ENCODE assay signal across 13 cellular contexts in the genomic region with DNA sequence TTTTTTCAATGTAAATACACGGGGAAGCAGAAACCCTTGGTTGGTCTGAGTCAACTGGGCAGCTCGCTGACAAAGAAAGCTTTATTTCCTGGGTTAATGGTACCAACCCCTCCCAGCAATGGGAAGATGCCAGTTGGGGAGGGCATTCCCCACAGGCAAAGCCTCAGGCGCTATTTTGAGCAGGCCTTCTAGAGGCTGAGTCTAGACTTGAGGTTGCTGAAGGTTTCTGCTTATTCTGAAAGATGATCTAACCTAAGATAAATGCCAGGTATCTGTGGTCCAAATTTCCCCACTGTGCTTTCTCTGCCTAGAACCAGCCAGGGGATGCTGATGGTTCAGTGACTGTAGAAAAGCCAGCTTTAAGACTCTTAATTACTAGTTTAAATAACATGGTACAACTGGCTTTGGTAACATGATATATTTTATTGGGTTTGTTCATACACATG.
DNase-seq lines count a peak whose midpoint lies in the region; ATAC-seq and TF ChIP-seq lines count a peak whose summit lies in the region.
"Had no signal": no experiment of that assay in that cellular context is flagged by ENCODE, and none has a peak within 500 bp of the region (broad histone marks: within the 10 kb centered on the region; RNA-seq: fewer than 3 reads in every experiment).

No MANE protein-coding gene starts in this region.

- ATAC-seq in HG03139 (IDR thresholded peaks at IDR 0.05; ENCODE audit: unreplicated experiment) (no peak), GM21390 (IDR thresholded peaks at IDR 0.05; ENCODE audit: unreplicated experiment) (no peak)
- ATAC-seq: effector memory CD8-positive, alpha-beta T cell; right cardiac atrium; upper lobe of right lung had no signal

- H3K36me3 ChIP-seq in GM23248 (ENCODE audit: low read depth) (no peaks in the 10 kb centered on the region), kidney epithelial cell (ENCODE audit: control insufficient read depth, insufficient read depth, low read length) (no peaks in the 10 kb centered on the region), WERI-Rb-1 (no peaks in the 10 kb centered on the region)
- H3K36me3 ChIP-seq: upper lobe of right lung had no signal

- DNase-seq in GM23248 (peak; percentile 14), RWPE1 (ENCODE audit: low spot score) (peak; percentile 27), kidney epithelial cell (ENCODE audit: low read depth) (peak; percentile 25), WERI-Rb-1 (no peak)
- DNase-seq in stimulated activated CD4-positive, alpha-beta T cell treated with anti-CD3 and anti-CD28 coated beads, Interleukin-4, amount 100 ng/mL, for 1 hour = no peak
- DNase-seq: activated CD4-positive, alpha-beta T cell treated with anti-CD3 and anti-CD28 coated beads, Interleukin-2, amount 50 U/mL, for 4 hours; effector memory CD8-positive, alpha-beta T cell; MM.1S; right cardiac atrium; upper lobe of right lung had no signal

- no peaks in the 10 kb centered on the region for H4K20me1 ChIP-seq in GM23248 (ENCODE audit: insufficient read depth)

- H3K9me3 ChIP-seq in GM23248 (ENCODE audit: low read depth) = no peaks in the 10 kb centered on the region
- peaks cover 3% of the 10 kb centered on the region for H3K9me3 ChIP-seq in WERI-Rb-1 (ENCODE audit: severe bottlenecking)
- H3K9me3 ChIP-seq: upper lobe of right lung had no signal

- TF ChIP-seq CTCF in C4-2B (conservative IDR thresholded peaks at IDR 0.05) (no peak), RWPE1 (conservative IDR thresholded peaks at IDR 0.05; ENCODE audit: low read depth) (no peak), kidney epithelial cell (IDR thresholded peaks at IDR 0.05; ENCODE audit: insufficient read depth, low read length, poor library complexity, severe bottlenecking) (no peak), WERI-Rb-1 (IDR thresholded peaks at IDR 0.05; ENCODE audit: low read depth, low read length) (no peak)

- no peak overlapping the region for H2AFZ ChIP-seq in GM23248

- H3K27ac ChIP-seq in C4-2B (peak overlapping the region; percentile 76), GM23248 (no peak overlapping the region), RWPE1 (peak overlapping the region; percentile 58), WERI-Rb-1 (no peak overlapping the region)
- H3K27ac ChIP-seq: upper lobe of right lung had no signal

- no peaks in the 10 kb centered on the region for H3F3A ChIP-seq in GM23248 (ENCODE audit: insufficient read depth)

- H3K4me1 ChIP-seq in GM23248 (ENCODE audit: insufficient read depth) = no peaks in the 10 kb centered on the region
- H3K4me1 ChIP-seq: upper lobe of right lung had no signal

- H3K4me3 ChIP-seq in GM23248 = no peak overlapping the region
- no peak overlapping the region for H3K4me3 ChIP-seq in kidney epithelial cell (ENCODE audit: low read depth, low read length)
- H3K4me3 ChIP-seq in WERI-Rb-1 (ENCODE audit: low read depth, low read length) = no peak overlapping the region
- H3K4me3 ChIP-seq: upper lobe of right lung had no signal

- POLR2A ChIA-PET in RWPE1 (lab: Yijun Ruan, JAX; ENCODE audit: low non-redundant PET) = no interaction called here

- CTCF ChIA-PET in RWPE1 (lab: Yijun Ruan, JAX) = interaction anchor here (0.6 kb wide), 1 partner anchor 53 kb away, joined by 3 read pairs; no protein-coding TSS in a partner anchor

- H3K9me2 ChIP-seq in GM23248 (ENCODE audit: insufficient read depth) = no peaks in the 10 kb centered on the region

- no peak overlapping the region for H3K9ac ChIP-seq in GM23248

- no peaks in the 10 kb centered on the region for H3K79me2 ChIP-seq in GM23248 (ENCODE audit: insufficient read depth)

- no peak overlapping the region for H3K4me2 ChIP-seq in GM23248 (ENCODE audit: unreplicated experiment)

- WGBS in GM23248 (ENCODE audit: low coverage in 1 of 2, low lambda C conversion rate in 2 of 2, missing lambda C conversion rate in 2 of 2), 2 experiments = 72% methylated on average over 3 of the region's 3 CpGs

- H3K27me3 ChIP-seq in GM23248 (replicated peaks; ENCODE audit: insufficient read depth) = no peaks in the 10 kb centered on the region
- no peaks in the 10 kb centered on the region for H3K27me3 ChIP-seq in kidney epithelial cell (ENCODE audit: control insufficient read depth, insufficient read depth, low read length)
- no peaks in the 10 kb centered on the region for H3K27me3 ChIP-seq in WERI-Rb-1 (ENCODE audit: insufficient read depth, low read depth, severe bottlenecking)
- H3K27me3 ChIP-seq: upper lobe of right lung had no signal

- in situ Hi-C loops in GM23248 (cut with MboI) = no loop called here

Comparison
In these comparisons a context has a peak if more than half of its experiments do, and no peak if none do; other contexts are left out.
1. H3K27ac ChIP-seq: peak in C4-2B (single experiment) and RWPE1 (single experiment); none in GM23248 (single experiment) and WERI-Rb-1 (single experiment).
2. DNase-seq: peak in GM23248 (single experiment), RWPE1 (single experiment) and kidney epithelial cell (single experiment); none in stimulated activated CD4-positive, alpha-beta T cell treated with anti-CD3 and anti-CD28 coated beads, Interleukin-4, amount 100 ng/mL, for 1 hour (single experiment) and WERI-Rb-1 (single experiment).